1 cellular context compared by ENCODE assay signal in the genomic region with DNA sequence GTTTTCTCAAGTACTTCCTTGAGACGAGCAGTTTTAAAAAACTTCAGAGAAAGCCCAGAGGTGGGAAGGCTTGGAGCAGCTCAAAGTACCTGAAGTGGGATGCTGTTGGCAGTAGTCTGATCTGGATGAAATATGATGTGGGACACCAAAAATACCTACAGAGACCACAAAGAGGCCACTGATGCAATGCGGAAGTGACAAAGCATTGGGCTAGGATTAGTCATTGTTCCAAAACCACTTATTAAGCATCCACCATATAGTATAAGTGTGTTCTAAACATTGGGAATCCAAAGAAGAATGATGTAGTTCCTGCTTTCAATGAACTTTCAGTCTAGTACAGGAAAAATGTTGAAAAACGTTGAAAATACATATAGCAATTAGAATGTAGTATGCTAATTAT.
TF ChIP-seq lines count a peak whose summit lies in the region.

No MANE protein-coding gene starts in this region.

TF ChIP-seq in GM12878, 131 proteins besides CTCF, POLR2A, EP300 and RAD21 (continued from another document):
- TF ChIP-seq, protein P1, sequence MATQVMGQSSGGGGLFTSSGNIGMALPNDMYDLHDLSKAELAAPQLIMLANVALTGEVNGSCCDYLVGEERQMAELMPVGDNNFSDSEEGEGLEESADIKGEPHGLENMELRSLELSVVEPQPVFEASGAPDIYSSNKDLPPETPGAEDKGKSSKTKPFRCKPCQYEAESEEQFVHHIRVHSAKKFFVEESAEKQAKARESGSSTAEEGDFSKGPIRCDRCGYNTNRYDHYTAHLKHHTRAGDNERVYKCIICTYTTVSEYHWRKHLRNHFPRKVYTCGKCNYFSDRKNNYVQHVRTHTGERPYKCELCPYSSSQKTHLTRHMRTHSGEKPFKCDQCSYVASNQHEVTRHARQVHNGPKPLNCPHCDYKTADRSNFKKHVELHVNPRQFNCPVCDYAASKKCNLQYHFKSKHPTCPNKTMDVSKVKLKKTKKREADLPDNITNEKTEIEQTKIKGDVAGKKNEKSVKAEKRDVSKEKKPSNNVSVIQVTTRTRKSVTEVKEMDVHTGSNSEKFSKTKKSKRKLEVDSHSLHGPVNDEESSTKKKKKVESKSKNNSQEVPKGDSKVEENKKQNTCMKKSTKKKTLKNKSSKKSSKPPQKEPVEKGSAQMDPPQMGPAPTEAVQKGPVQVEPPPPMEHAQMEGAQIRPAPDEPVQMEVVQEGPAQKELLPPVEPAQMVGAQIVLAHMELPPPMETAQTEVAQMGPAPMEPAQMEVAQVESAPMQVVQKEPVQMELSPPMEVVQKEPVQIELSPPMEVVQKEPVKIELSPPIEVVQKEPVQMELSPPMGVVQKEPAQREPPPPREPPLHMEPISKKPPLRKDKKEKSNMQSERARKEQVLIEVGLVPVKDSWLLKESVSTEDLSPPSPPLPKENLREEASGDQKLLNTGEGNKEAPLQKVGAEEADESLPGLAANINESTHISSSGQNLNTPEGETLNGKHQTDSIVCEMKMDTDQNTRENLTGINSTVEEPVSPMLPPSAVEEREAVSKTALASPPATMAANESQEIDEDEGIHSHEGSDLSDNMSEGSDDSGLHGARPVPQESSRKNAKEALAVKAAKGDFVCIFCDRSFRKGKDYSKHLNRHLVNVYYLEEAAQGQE (IDR thresholded peaks at IDR 0.05; ENCODE audit: low read depth, low read length) = no peak
- TF ChIP-seq MYB (IDR thresholded peaks at IDR 0.05; ENCODE audit: borderline replicate concordance, low read depth, low read length) = no peak
